Comparison of ENCODE assay signal across 1 cellular context in genomic region chr5:139335811-139336210, GRCh38.
TF ChIP-seq lines count a peak whose summit lies in the region.

No MANE protein-coding gene starts in this region.

TF ChIP-seq in HepG2, 621 proteins besides CTCF, POLR2A, EP300 and RAD21:
- TF ChIP-seq, protein P1, sequence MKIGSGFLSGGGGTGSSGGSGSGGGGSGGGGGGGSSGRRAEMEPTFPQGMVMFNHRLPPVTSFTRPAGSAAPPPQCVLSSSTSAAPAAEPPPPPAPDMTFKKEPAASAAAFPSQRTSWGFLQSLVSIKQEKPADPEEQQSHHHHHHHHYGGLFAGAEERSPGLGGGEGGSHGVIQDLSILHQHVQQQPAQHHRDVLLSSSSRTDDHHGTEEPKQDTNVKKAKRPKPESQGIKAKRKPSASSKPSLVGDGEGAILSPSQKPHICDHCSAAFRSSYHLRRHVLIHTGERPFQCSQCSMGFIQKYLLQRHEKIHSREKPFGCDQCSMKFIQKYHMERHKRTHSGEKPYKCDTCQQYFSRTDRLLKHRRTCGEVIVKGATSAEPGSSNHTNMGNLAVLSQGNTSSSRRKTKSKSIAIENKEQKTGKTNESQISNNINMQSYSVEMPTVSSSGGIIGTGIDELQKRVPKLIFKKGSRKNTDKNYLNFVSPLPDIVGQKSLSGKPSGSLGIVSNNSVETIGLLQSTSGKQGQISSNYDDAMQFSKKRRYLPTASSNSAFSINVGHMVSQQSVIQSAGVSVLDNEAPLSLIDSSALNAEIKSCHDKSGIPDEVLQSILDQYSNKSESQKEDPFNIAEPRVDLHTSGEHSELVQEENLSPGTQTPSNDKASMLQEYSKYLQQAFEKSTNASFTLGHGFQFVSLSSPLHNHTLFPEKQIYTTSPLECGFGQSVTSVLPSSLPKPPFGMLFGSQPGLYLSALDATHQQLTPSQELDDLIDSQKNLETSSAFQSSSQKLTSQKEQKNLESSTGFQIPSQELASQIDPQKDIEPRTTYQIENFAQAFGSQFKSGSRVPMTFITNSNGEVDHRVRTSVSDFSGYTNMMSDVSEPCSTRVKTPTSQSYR (CRISPR knock-in tag; IDR thresholded peaks at IDR 0.05; ENCODE audit: borderline replicate concordance), result no peak
- no peak for TF ChIP-seq NRL (CRISPR knock-in tag; IDR thresholded peaks at IDR 0.05; ENCODE audit: borderline replicate concordance)
- TF ChIP-seq KMT2B (CRISPR knock-in tag; IDR thresholded peaks at IDR 0.05), result no peak
- TF ChIP-seq POLR2G (IDR thresholded peaks at IDR 0.05; ENCODE audit: low read depth, low read length), result 0 out of 2 replicates have a peak, but pooled peaks have one; percentile 14
- TF ChIP-seq, protein P2, sequence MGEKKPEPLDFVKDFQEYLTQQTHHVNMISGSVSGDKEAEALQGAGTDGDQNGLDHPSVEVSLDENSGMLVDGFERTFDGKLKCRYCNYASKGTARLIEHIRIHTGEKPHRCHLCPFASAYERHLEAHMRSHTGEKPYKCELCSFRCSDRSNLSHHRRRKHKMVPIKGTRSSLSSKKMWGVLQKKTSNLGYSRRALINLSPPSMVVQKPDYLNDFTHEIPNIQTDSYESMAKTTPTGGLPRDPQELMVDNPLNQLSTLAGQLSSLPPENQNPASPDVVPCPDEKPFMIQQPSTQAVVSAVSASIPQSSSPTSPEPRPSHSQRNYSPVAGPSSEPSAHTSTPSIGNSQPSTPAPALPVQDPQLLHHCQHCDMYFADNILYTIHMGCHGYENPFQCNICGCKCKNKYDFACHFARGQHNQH (CRISPR knock-in tag; IDR thresholded peaks at IDR 0.05), result no peak
- TF ChIP-seq, protein P3, sequence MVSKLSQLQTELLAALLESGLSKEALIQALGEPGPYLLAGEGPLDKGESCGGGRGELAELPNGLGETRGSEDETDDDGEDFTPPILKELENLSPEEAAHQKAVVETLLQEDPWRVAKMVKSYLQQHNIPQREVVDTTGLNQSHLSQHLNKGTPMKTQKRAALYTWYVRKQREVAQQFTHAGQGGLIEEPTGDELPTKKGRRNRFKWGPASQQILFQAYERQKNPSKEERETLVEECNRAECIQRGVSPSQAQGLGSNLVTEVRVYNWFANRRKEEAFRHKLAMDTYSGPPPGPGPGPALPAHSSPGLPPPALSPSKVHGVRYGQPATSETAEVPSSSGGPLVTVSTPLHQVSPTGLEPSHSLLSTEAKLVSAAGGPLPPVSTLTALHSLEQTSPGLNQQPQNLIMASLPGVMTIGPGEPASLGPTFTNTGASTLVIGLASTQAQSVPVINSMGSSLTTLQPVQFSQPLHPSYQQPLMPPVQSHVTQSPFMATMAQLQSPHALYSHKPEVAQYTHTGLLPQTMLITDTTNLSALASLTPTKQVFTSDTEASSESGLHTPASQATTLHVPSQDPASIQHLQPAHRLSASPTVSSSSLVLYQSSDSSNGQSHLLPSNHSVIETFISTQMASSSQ (IDR thresholded peaks at IDR 0.05; ENCODE audit: low read depth), result no peak
- TF ChIP-seq, protein P3 (CRISPR knock-in tag; IDR thresholded peaks at IDR 0.05; ENCODE audit: borderline replicate concordance), result no peak
- TF ChIP-seq ZSCAN29 (CRISPR knock-in tag; conservative IDR thresholded peaks at IDR 0.05), result no peak
